In genomic region chr22:36349726-36350125, GRCh38 we compare ENCODE assay signal across 11 cellular contexts. TPM values are rescaled to one million over a fixed set of nuclear protein-coding genes. Genes with fewer than 3 reads are reported as not detected.
DNase-seq lines count a peak whose midpoint lies in the region; ATAC-seq, FAIRE-seq and TF ChIP-seq lines count a peak whose summit lies in the region.
"Had no signal": no experiment of that assay in that cellular context is flagged by ENCODE, and none has a peak within 500 bp of the region (broad histone marks: within the 10 kb centered on the region; RNA-seq: fewer than 3 reads in every experiment).

No MANE protein-coding gene starts in this region.

- H3K9me3 Mint-ChIP-seq in activated T-cell treated with anti-CD3 and anti-CD28 coated beads, Interleukin-2, amount 50 U/mL, for 72 hours, result no peaks in the 10 kb centered on the region
- no peaks in the 10 kb centered on the region for H3K9me3 Mint-ChIP-seq in activated T-cell treated with anti-CD3 and anti-CD28 coated beads, Interleukin-2, amount 50 U/mL, for 4 hours
- no peaks in the 10 kb centered on the region for H3K9me3 Mint-ChIP-seq in memory B cell

- no peak for ATAC-seq in activated T-cell treated with anti-CD3 and anti-CD28 coated beads, Interleukin-2, amount 50 U/mL, for 72 hours (replicated peaks in 1 of 2)
- ATAC-seq in activated T-cell treated with anti-CD3 and anti-CD28 coated beads, Interleukin-2, amount 50 U/mL, for 4 hours, result no peak
- ATAC-seq in memory B cell (ENCODE audit: low read depth), result no peak

- peak overlapping the region; percentile 82 for H3K27ac Mint-ChIP-seq in activated T-cell treated with anti-CD3 and anti-CD28 coated beads, Interleukin-2, amount 50 U/mL, for 72 hours
- peak overlapping the region; percentile 74 for H3K27ac Mint-ChIP-seq in memory B cell

- peak overlapping the region in 1 of 2 donors; percentile 34 for H3K4me3 ChIP-seq in ascending aorta
- H3K4me3 ChIP-seq in tibial nerve, result no peak overlapping the region

- H3K4me1 Mint-ChIP-seq in activated T-cell treated with anti-CD3 and anti-CD28 coated beads, Interleukin-2, amount 50 U/mL, for 72 hours (ENCODE audit: low read depth), result peaks cover 88% of the 10 kb centered on the region
- peaks cover 86% of the 10 kb centered on the region for H3K4me1 Mint-ChIP-seq in activated T-cell treated with anti-CD3 and anti-CD28 coated beads, Interleukin-2, amount 50 U/mL, for 4 hours (ENCODE audit: low read depth)
- peaks cover 34% of the 10 kb centered on the region for H3K4me1 Mint-ChIP-seq in memory B cell

- H3K36me3 ChIP-seq in ascending aorta (peaks cover 31 to 39% of the 10 kb centered on the region in 2 donors), tibial nerve (peaks cover 0 to 19% (median 0%) of the 10 kb centered on the region in 3 donors)

- TF ChIP-seq EP300 in tibial nerve (IDR thresholded peaks at IDR 0.05), result peak in 1 of 2 donors; percentile 60

- H3K9me3 ChIP-seq in ascending aorta (no peaks in the 10 kb centered on the region), tibial nerve (no peaks in the 10 kb centered on the region)

- peak overlapping the region in 1 of 2 donors; percentile 22 for H3K4me3 Mint-ChIP-seq in activated T-cell treated with anti-CD3 and anti-CD28 coated beads, Interleukin-2, amount 50 U/mL, for 72 hours
- no peak overlapping the region for H3K4me3 Mint-ChIP-seq in activated T-cell treated with anti-CD3 and anti-CD28 coated beads, Interleukin-2, amount 50 U/mL, for 4 hours
- H3K4me3 Mint-ChIP-seq in memory B cell, result no peak overlapping the region

- no peak for FAIRE-seq in H54 (lab: Jason Lieb, UNC)
- FAIRE-seq: HTR-8/SVneo had no signal

- DNase-seq in activated T-cell treated with anti-CD3 and anti-CD28 coated beads, Interleukin-2, amount 50 U/mL, for 72 hours, result no peak
- no peak for DNase-seq in activated T-cell treated with anti-CD3 and anti-CD28 coated beads, Interleukin-2, amount 50 U/mL, for 4 hours
- DNase-seq in ascending aorta (ENCODE audit: low spot score in 2 of 2) (no peak), memory B cell (ENCODE audit: low spot score in 2 of 2) (no peak), tibial nerve (ENCODE audit: low spot score in 2 of 2) (no peak), HK-2 (ENCODE audit: unreplicated experiment) (no peak), hypothalamus (lab: John Stamatoyannopoulos, UW) (no peak), H54 (ENCODE audit: insufficient read length, low spot score) (no peak)
- DNase-seq: activated CD4-positive, alpha-beta T cell treated with anti-CD3 and anti-CD28 coated beads, Interleukin-2, amount 50 U/mL, for 4 hours; NCI-H1694 treated with DMSO at 0.1 percent for 48 hours had no signal

- peaks cover 7 to 25% of the 10 kb centered on the region in 2 donors for H3K36me3 Mint-ChIP-seq in activated T-cell treated with anti-CD3 and anti-CD28 coated beads, Interleukin-2, amount 50 U/mL, for 72 hours (ENCODE audit: insufficient read depth in 2 of 2)
- peaks cover 19% of the 10 kb centered on the region for H3K36me3 Mint-ChIP-seq in activated T-cell treated with anti-CD3 and anti-CD28 coated beads, Interleukin-2, amount 50 U/mL, for 4 hours (ENCODE audit: insufficient read depth)
- peaks cover 8% of the 10 kb centered on the region for H3K36me3 Mint-ChIP-seq in memory B cell

- 63 to 67% methylated on average over 2 of the region's 2 CpGs for WGBS in tibial nerve, 2 donors

- no peaks in the 10 kb centered on the region for H3K27me3 Mint-ChIP-seq in activated T-cell treated with anti-CD3 and anti-CD28 coated beads, Interleukin-2, amount 50 U/mL, for 72 hours (ENCODE audit: low read depth)
- no peaks in the 10 kb centered on the region for H3K27me3 Mint-ChIP-seq in activated T-cell treated with anti-CD3 and anti-CD28 coated beads, Interleukin-2, amount 50 U/mL, for 4 hours (ENCODE audit: low read depth)
- no peaks in the 10 kb centered on the region for H3K27me3 Mint-ChIP-seq in memory B cell

- TF ChIP-seq POLR2A in tibial nerve (IDR thresholded peaks at IDR 0.05), result no peak
- no peak for TF ChIP-seq POLR2A in H54 (IDR thresholded peaks at IDR 0.05; ENCODE audit: low read depth, low read length)

- no peak for TF ChIP-seq CTCF in ascending aorta (IDR thresholded peaks at IDR 0.05)
- TF ChIP-seq CTCF in tibial nerve (IDR thresholded peaks at IDR 0.05), result no peak

- H3K27me3 ChIP-seq in ascending aorta (no peaks in the 10 kb centered on the region), tibial nerve (no peaks in the 10 kb centered on the region)

- H3K27ac ChIP-seq in ascending aorta, result peak overlapping the region; percentile 92 to 99
- H3K27ac ChIP-seq in tibial nerve, result peak overlapping the region in 3 of 4 donors; percentile 74 to 90 (median 87)

- intact Hi-C loops in ascending aorta (cut with DNase I), result no loop called here

- H3K4me1 ChIP-seq in ascending aorta, result peaks cover 39 to 97% of the 10 kb centered on the region in 2 donors
- peaks cover 6 to 97% (median 73%) of the 10 kb centered on the region in 4 donors for H3K4me1 ChIP-seq in tibial nerve

RNA-seq across cellular contexts. Expression of gene MYH9, which starts 38.0 kb away (rescaled TPM):
- total RNA-seq in activated T-cell treated with anti-CD3 and anti-CD28 coated beads, Interleukin-2, amount 50 U/mL, for 72 hours, result 100 to 1,000 TPM; 529 to 662 TPM
- 100 to 1,000 TPM; 673 to 753 (median 716) TPM for total RNA-seq in activated T-cell treated with anti-CD3 and anti-CD28 coated beads, Interleukin-2, amount 50 U/mL, for 4 hours
- total RNA-seq in ascending aorta (1,114 TPM), tibial nerve (100 to 1,000 TPM; 361 to 406 (median 386) TPM)
